11 cellular contexts compared by ENCODE assay signal in genomic region chr15:74173545-74174215, GRCh38. TPM values are rescaled to one million over a fixed set of nuclear protein-coding genes. Genes with fewer than 3 reads are reported as not detected.
A peak's percentile ranks its signal among the peaks of the same experiment; 100 is the strongest.
DNase-seq lines count a peak whose midpoint lies in the region; ATAC-seq and TF ChIP-seq lines count a peak whose summit lies in the region.
"Had no signal": no experiment of that assay in that cellular context is flagged by ENCODE, and none has a peak within 500 bp of the region (broad histone marks: within the 10 kb centered on the region; RNA-seq: fewer than 3 reads in every experiment).

TSS of gene ISLR (plus strand) at chr15:74173710. CDS start at chr15:74174859, 1,149 bp downstream.

- H3K9me3 ChIP-seq in esophagus muscularis mucosa (no peaks in the 10 kb centered on the region), mucosa of descending colon (no peaks in the 10 kb centered on the region), thymus (ENCODE audit: control insufficient read depth) (no peaks in the 10 kb centered on the region)

- 41% methylated on average over 17 of the region's 17 CpGs for WGBS in esophagus muscularis mucosa
- WGBS in thymus: 78% methylated on average over 17 of the region's 17 CpGs

- H3K36me3 ChIP-seq in esophagus muscularis mucosa (peaks cover 0 to 10% (median 5%) of the 10 kb centered on the region in 4 donors), mucosa of descending colon (ENCODE audit: low read depth) (no peaks in the 10 kb centered on the region), thymus (ENCODE audit: control insufficient read depth, insufficient read depth) (no peaks in the 10 kb centered on the region)

- H3K4me3 ChIP-seq in esophagus muscularis mucosa (peak within 1 kb of the TSS; percentile 43 to 55 (median 52)), mucosa of descending colon (no peak within 1 kb of the TSS), thymus (ENCODE audit: low read length) (no peak within 1 kb of the TSS)

- TF ChIP-seq CTCF in esophagus muscularis mucosa (IDR thresholded peaks at IDR 0.05): no peak
- no peak for TF ChIP-seq CTCF in mucosa of descending colon (IDR thresholded peaks at IDR 0.05)

- H3K4me1 ChIP-seq in esophagus muscularis mucosa (peaks cover 51 to 92% (median 86%) of the 10 kb centered on the region in 4 donors), mucosa of descending colon (ENCODE audit: low read depth) (no peaks in the 10 kb centered on the region), thymus (ENCODE audit: control insufficient read depth, insufficient read depth, low read length) (no peaks in the 10 kb centered on the region)

- peak; percentile 61 for DNase-seq in RPMI7951 (ENCODE audit: low read depth)
- DNase-seq in esophagus muscularis mucosa (ENCODE audit: extremely low spot score): no peak
- DNase-seq in mucosa of descending colon: peak in 1 of 3 donors; percentile 27
- DNase-seq in NCI-H2029 treated with DMSO at 0.1 percent for 48 hours (lab: John Stamatoyannopoulos, UW): no peak
- DNase-seq in CD1c-positive myeloid dendritic cell (ENCODE audit: extremely low spot score): no peak
- DNase-seq: natural killer cell, NCI-H748 treated with DMSO at 0.1 percent for 48 hours had no signal

- H3K27ac ChIP-seq in esophagus muscularis mucosa (replicated peaks in 1 of 4) (peak within 1 kb of the TSS; percentile 77 to 80 (median 78)), thymus (ENCODE audit: low read depth) (peak within 1 kb of the TSS; percentile 3)

- no peak for TF ChIP-seq EP300 in esophagus muscularis mucosa (IDR thresholded peaks at IDR 0.05)

- H3K27me3 ChIP-seq in esophagus muscularis mucosa: no peaks in the 10 kb centered on the region
- H3K27me3 ChIP-seq in thymus (ENCODE audit: control insufficient read depth, insufficient read depth): no peaks in the 10 kb centered on the region

- intact Hi-C loops in esophagus muscularis mucosa (cut with DNase I) (no loop called here), mucosa of descending colon (cut with DNase I, micrococcal nuclease) (no loop called here)

- no peak for TF ChIP-seq POLR2A in esophagus muscularis mucosa (IDR thresholded peaks at IDR 0.05; ENCODE audit: low read depth)

- peak; percentile 23 for ATAC-seq in mucosa of descending colon
- no peak for ATAC-seq in HG02840 (IDR thresholded peaks at IDR 0.05; ENCODE audit: low FRiP score, unreplicated experiment)
- no peak for ATAC-seq in GM19035 (IDR thresholded peaks at IDR 0.05; ENCODE audit: unreplicated experiment)
- ATAC-seq: natural killer cell had no signal

RNA-seq across cellular contexts. Expression of gene ISLR, which starts in this region (rescaled TPM):
- total RNA-seq in RPMI7951 (2014; rRNA removed; shearing (Covaris generic)): 2.5 and 8.8 TPM in 2 replicates
- 100 to 1,000 TPM in 2 of 4 donors, 10 to 100 TPM in 2; 57.7 to 204 (median 112) TPM for total RNA-seq in esophagus muscularis mucosa
- 10 to 100 TPM in 1 of 3 donors, 1 to 10 TPM in 2; 4.9 to 29.9 (median 7.4) TPM for total RNA-seq in mucosa of descending colon
- 11.0 TPM for polyA plus RNA-seq in thymus
- total RNA-seq: HT-29, natural killer cell had no signal

Comparison
In these comparisons a context has a peak if more than half of its experiments do, and no peak if none do; other contexts are left out.
1. H3K4me3 ChIP-seq: peak in esophagus muscularis mucosa (4 of 4); none in mucosa of descending colon (single experiment) and thymus (single experiment).